Comparison of ENCODE assay signal across 27 cellular contexts in the genomic region with DNA sequence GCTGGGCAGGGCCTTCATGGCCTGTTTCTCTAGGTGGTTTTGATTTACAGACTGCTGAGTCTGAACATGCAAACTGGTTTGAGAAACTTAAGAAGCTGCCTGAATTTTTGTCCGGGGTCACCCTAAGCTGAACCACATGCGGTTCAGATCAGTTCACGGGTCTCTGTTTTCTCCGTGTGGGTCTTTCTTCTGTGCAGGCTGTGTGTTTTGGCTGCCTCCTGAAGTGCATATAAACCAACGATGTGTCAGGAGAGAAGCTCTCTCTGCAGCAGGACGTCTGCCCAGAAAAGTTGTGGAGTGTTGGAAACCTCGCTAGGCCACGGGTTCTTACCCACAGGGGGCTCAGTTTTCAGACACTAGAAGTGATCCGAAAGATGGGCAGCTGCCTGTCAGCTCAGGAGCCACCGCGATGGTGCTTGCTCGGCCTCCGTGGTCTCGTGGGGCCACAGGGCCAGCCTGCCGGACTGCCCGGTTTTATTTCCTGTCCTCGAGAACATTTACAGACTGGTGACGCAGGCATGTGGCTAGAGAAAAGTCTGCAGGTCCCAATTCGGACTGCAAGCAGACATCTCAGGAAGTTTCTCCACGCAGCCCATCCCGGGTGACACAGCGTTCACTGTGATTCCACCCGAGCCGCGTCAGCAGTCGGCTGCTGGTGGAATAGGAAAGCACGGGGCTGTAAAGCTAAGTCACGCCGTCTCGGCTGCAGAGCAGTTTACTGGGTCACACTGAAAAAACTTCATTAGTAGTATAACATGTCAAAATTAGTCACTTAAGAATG.
"Had no signal": no experiment of that assay in that cellular context is flagged by ENCODE, and none has a peak within 500 bp of the region (broad histone marks: within the 10 kb centered on the region; RNA-seq: fewer than 3 reads in every experiment).

No MANE protein-coding gene starts in this region.

- H3K27me3 ChIP-seq: ascending aorta, neutrophil, transverse colon, vagina had no signal

- H3K9me3 ChIP-seq: ascending aorta, esophagus muscularis mucosa, gastroesophageal sphincter, heart left ventricle, neutrophil, pancreas, sigmoid colon, stomach, transverse colon, vagina had no signal

- H3K4me3 ChIP-seq: ascending aorta, pancreas, smooth muscle cell, transverse colon had no signal

- H3K4me2 ChIP-seq: smooth muscle cell had no signal

- DNase-seq: activated CD4-positive, alpha-beta T cell treated with anti-CD3 and anti-CD28 coated beads, Interleukin-2, amount 10 ng/mL, durations not matched to agents 24 days and 14 days; activated CD8-positive, alpha-beta memory T cell treated with anti-CD3 and anti-CD28 coated beads, Interleukin-2, amount 10 ng/mL, durations not matched to agents 7 days and 5 days; activated CD8-positive, alpha-beta T cell treated with anti-CD3 and anti-CD28 coated beads for 36 hours; activated gamma-delta T cell treated with Interleukin-2 at 50 U/mL for 16 hours; activated T-cell treated with anti-CD3 and anti-CD28 coated beads for 4 hours; central memory CD4-positive, alpha-beta T cell; effector memory CD4-positive, alpha-beta T cell; islet precursor cell; left colon; midbrain; natural killer cell; sigmoid colon; stimulated activated CD4-positive, alpha-beta T cell treated with anti-CD3 and anti-CD28 coated beads, Interleukin-15, amount 100 ng/mL, for 24 hours; stomach; transverse colon had no signal

- H3K27me3 Mint-ChIP-seq: activated CD4-positive, alpha-beta T cell treated with anti-CD3 and anti-CD28 coated beads, Interleukin-2, amount 10 ng/mL, durations not matched to agents 24 days and 14 days; activated CD8-positive, alpha-beta memory T cell treated with anti-CD3 and anti-CD28 coated beads, Interleukin-2, amount 10 ng/mL, durations not matched to agents 7 days and 5 days; activated CD8-positive, alpha-beta T cell treated with anti-CD3 and anti-CD28 coated beads for 36 hours; stimulated activated memory B cell treated with anti-CD40 and anti-IgM and Interleukin-4, amounts not matched to agents 10 μg/mL and 1 μg/mL and 100 μg/mL, for 72 hours had no signal

- H3K36me3 Mint-ChIP-seq: activated CD8-positive, alpha-beta memory T cell treated with anti-CD3 and anti-CD28 coated beads, Interleukin-2, amount 10 ng/mL, durations not matched to agents 7 days and 5 days; activated naive CD4-positive, alpha-beta T cell treated with anti-CD3 and anti-CD28 coated beads, Interleukin-2, amount 50 U/mL, for 72 hours; natural killer cell; stimulated activated memory B cell treated with anti-CD40 and anti-IgM and Interleukin-4, amounts not matched to agents 10 μg/mL and 1 μg/mL and 100 μg/mL, for 72 hours had no signal

- H3K4me1 Mint-ChIP-seq: activated CD4-positive, alpha-beta T cell treated with anti-CD3 and anti-CD28 coated beads, Interleukin-2, amount 10 ng/mL, durations not matched to agents 24 days and 14 days; activated CD8-positive, alpha-beta memory T cell treated with anti-CD3 and anti-CD28 coated beads, Interleukin-2, amount 10 ng/mL, durations not matched to agents 7 days and 5 days; natural killer cell; stimulated activated memory B cell treated with anti-CD40 and anti-IgM and Interleukin-4, amounts not matched to agents 10 μg/mL and 1 μg/mL and 100 μg/mL, for 72 hours had no signal

- H3K27ac Mint-ChIP-seq: activated CD4-positive, alpha-beta T cell treated with anti-CD3 and anti-CD28 coated beads, Interleukin-2, amount 10 ng/mL, durations not matched to agents 24 days and 14 days; activated CD8-positive, alpha-beta memory T cell treated with anti-CD3 and anti-CD28 coated beads, Interleukin-2, amount 10 ng/mL, durations not matched to agents 7 days and 5 days; activated CD8-positive, alpha-beta T cell treated with anti-CD3 and anti-CD28 coated beads for 36 hours; activated naive CD4-positive, alpha-beta T cell treated with anti-CD3 and anti-CD28 coated beads, Interleukin-2, amount 50 U/mL, for 72 hours; natural killer cell; stimulated activated memory B cell treated with anti-CD40 and anti-IgM and Interleukin-4, amounts not matched to agents 10 μg/mL and 1 μg/mL and 100 μg/mL, for 72 hours; T-helper 1 cell treated with Interleukin-12 subunit alpha and Interleukin-12 subunit beta and Interleukin-4 antibody, amounts not matched to agents 30 μg/mL and 1 μg/mL, for 36 hours had no signal

- H3K9me3 Mint-ChIP-seq: activated CD4-positive, alpha-beta T cell treated with anti-CD3 and anti-CD28 coated beads, Interleukin-2, amount 10 ng/mL, durations not matched to agents 24 days and 14 days; activated CD8-positive, alpha-beta T cell treated with anti-CD3 and anti-CD28 coated beads for 36 hours; activated naive CD4-positive, alpha-beta T cell treated with anti-CD3 and anti-CD28 coated beads, Interleukin-2, amount 50 U/mL, for 72 hours; natural killer cell; T-helper 1 cell treated with Interleukin-12 subunit alpha and Interleukin-12 subunit beta and Interleukin-4 antibody, amounts not matched to agents 30 μg/mL and 1 μg/mL, for 36 hours had no signal

- H3K4me1 ChIP-seq: ascending aorta, gastroesophageal sphincter, heart left ventricle, pancreas, transverse colon, vagina had no signal

- H3K4me3 Mint-ChIP-seq: activated CD4-positive, alpha-beta T cell treated with anti-CD3 and anti-CD28 coated beads, Interleukin-2, amount 10 ng/mL, durations not matched to agents 24 days and 14 days; activated CD8-positive, alpha-beta memory T cell treated with anti-CD3 and anti-CD28 coated beads, Interleukin-2, amount 10 ng/mL, durations not matched to agents 7 days and 5 days; activated CD8-positive, alpha-beta T cell treated with anti-CD3 and anti-CD28 coated beads for 36 hours; natural killer cell; stimulated activated memory B cell treated with anti-CD40 and anti-IgM and Interleukin-4, amounts not matched to agents 10 μg/mL and 1 μg/mL and 100 μg/mL, for 72 hours; T-helper 1 cell treated with Interleukin-12 subunit alpha and Interleukin-12 subunit beta and Interleukin-4 antibody, amounts not matched to agents 30 μg/mL and 1 μg/mL, for 36 hours had no signal

- H3K36me3 ChIP-seq: ascending aorta, esophagus muscularis mucosa, gastroesophageal sphincter, heart left ventricle, neutrophil, pancreas, sigmoid colon, stomach, transverse colon, vagina had no signal

- H3K27ac ChIP-seq: ascending aorta, esophagus muscularis mucosa, gastroesophageal sphincter, heart left ventricle, neutrophil, pancreas, sigmoid colon, stomach, transverse colon, vagina had no signal

- ATAC-seq: activated CD4-positive, CD25-positive, alpha-beta regulatory T cell treated with anti-CD3 and anti-CD28 coated beads, Interleukin-2, amount 50 U/mL, for 24 hours; activated CD8-positive, alpha-beta memory T cell treated with anti-CD3 and anti-CD28 coated beads, Interleukin-2, amount 10 ng/mL, durations not matched to agents 7 days and 5 days; activated CD8-positive, alpha-beta T cell treated with anti-CD3 and anti-CD28 coated beads for 36 hours; activated naive CD4-positive, alpha-beta T cell treated with anti-CD3 and anti-CD28 coated beads, Interleukin-2, amount 50 U/mL, for 72 hours; gastroesophageal sphincter; heart left ventricle; left colon; natural killer cell; stimulated activated memory B cell treated with anti-CD40 and anti-IgM and Interleukin-4, amounts not matched to agents 10 μg/mL and 1 μg/mL and 100 μg/mL, for 72 hours had no signal
